Comparison of ENCODE assay signal across 1 cellular context in the genomic region with DNA sequence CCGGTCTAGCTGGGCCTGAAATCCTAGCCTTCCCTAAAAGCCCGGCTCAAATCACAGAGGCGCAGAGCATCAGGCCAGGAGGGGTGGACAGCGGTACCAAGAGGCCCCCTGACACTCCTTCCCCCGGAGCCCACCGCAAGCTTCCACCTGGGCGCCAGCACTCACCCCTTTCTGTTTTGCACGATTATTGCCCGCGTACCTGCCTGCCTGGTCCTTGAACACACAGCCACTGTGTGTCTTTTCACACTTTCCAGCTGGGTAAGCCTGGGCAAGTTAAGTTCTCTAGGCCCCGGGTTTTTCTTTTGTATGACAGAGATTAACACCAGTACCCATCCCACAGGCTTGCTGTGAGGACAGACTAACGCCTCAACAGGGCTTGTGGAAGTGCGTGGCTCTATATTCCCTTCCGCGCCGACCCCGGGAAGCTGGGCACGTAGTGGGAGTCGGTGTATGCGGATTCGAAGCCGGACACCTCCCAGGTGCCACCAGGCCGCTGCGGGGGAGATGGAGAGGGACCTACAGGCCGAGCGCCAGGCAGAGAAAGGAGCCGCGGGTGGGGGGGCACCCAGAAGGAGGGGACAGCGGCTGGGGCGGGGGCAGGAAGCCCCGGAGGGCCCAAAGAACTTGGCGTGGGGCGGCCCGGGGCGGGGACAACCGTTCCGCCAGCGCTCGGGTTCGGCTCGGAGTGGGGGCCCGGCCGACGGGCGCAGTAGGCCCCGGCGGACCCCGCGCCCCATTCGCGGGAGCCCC.
TF ChIP-seq lines count a peak whose summit lies in the region.

No MANE protein-coding gene starts in this region.

TF ChIP-seq in H1, 55 proteins besides CTCF, POLR2A, EP300 and RAD21:
- TF ChIP-seq FOSL1 (IDR thresholded peaks at IDR 0.05; ENCODE audit: insufficient read depth, low read depth, low read length) (no peak), EZH2 (IDR thresholded peaks at IDR 0.05; ENCODE audit: low read depth, low read length, severe bottlenecking) (no peak), SP1 (IDR thresholded peaks at IDR 0.05; ENCODE audit: low read depth, low read length) (no peak), CHD1 (IDR thresholded peaks at IDR 0.05; ENCODE audit: low read depth, low read length) (no peak), CREB1 (IDR thresholded peaks at IDR 0.05) (no peak), E2F6 (IDR thresholded peaks at IDR 0.05) (no peak), SP2 (IDR thresholded peaks at IDR 0.05; ENCODE audit: low read length) (no peak), NANOG (IDR thresholded peaks at IDR 0.05; ENCODE audit: insufficient read depth, low read depth, low read length, poor library complexity, severe bottlenecking) (no peak), POLR2AphosphoS5 (IDR thresholded peaks at IDR 0.05; ENCODE audit: low read depth, low read length) (no peak), ASH2L (IDR thresholded peaks at IDR 0.05; ENCODE audit: low read length) (no peak), KDM4A (IDR thresholded peaks at IDR 0.05; ENCODE audit: low read depth, low read length, severe bottlenecking) (no peak), TAF1 (IDR thresholded peaks at IDR 0.05; ENCODE audit: low read depth, low read length) (no peak), JUN (IDR thresholded peaks at IDR 0.05; ENCODE audit: low read depth, low read length) (no peak), CEBPB (IDR thresholded peaks at IDR 0.05; ENCODE audit: low read depth, low read length) (no peak), KDM5A (IDR thresholded peaks at IDR 0.05; ENCODE audit: low read length) (no peak)
